8 cellular contexts compared by ENCODE assay signal in genomic region chr16:69754143-69754468, GRCh38. TPM values are rescaled to one million over a fixed set of nuclear protein-coding genes. Genes with fewer than 3 reads are reported as not detected.
DNase-seq lines count a peak whose midpoint lies in the region; TF ChIP-seq lines count a peak whose summit lies in the region.

No MANE protein-coding gene starts in this region.

- H3K4me3 ChIP-seq in BJ (ENCODE audit: low read depth, low read length) (peak overlapping the region; percentile 65), MG63 (peak overlapping the region; percentile 97), duodenal mucosa (ENCODE audit: low read depth in 1 of 2, low read length in 2 of 2) (peak overlapping the region; percentile 86 to 100)

- H3K27me3 ChIP-seq in BJ (ENCODE audit: control insufficient read depth, insufficient read depth, low read length), result no peaks in the 10 kb centered on the region
- no peaks in the 10 kb centered on the region for H3K27me3 ChIP-seq in MG63
- no peaks in the 10 kb centered on the region for H3K27me3 ChIP-seq in duodenal mucosa (ENCODE audit: control insufficient read depth in 1 of 2, insufficient read depth in 2 of 2, low read length in 2 of 2)

- H3K36me3 Mint-ChIP-seq in nephron (ENCODE audit: low read depth), result peaks cover 21% of the 10 kb centered on the region

- H3K27ac Mint-ChIP-seq in nephron, result peak overlapping the region in 2 of 3 experiments; percentile 80 to 95

- TF ChIP-seq CTCF in BJ (IDR thresholded peaks at IDR 0.05; ENCODE audit: insufficient read depth, low read depth, low read length), result no peak
- no peak for TF ChIP-seq CTCF in nephron (IDR thresholded peaks at IDR 0.05; ENCODE audit: unreplicated experiment in 3 of 3)

- H3K4me3 Mint-ChIP-seq in nephron, result peak overlapping the region; percentile 100

- peak overlapping the region; percentile 72 to 95 for H3K9ac ChIP-seq in duodenal mucosa (ENCODE audit: low read depth in 1 of 2, low read length in 2 of 2)

- no peaks in the 10 kb centered on the region for H3K9me3 ChIP-seq in MG63
- H3K9me3 ChIP-seq in duodenal mucosa (ENCODE audit: control insufficient read depth in 1 of 2, low read length in 2 of 2), result no peaks in the 10 kb centered on the region

- CTCF ChIA-PET in BJ (lab: Yijun Ruan, JAX), result interaction anchor here (0.7 to 2.7 kb wide), 27 partner anchors 9 to 444 kb away, joined by 3 to 53 read pairs (median 4); partner anchors contain the start of genes NQO1 and PDF
- CTCF ChIA-PET in HEK293T (lab: Yijun Ruan, JAX), result interaction anchor here (0.8 to 1.3 kb wide), 8 partner anchors 12 to 359 kb away, joined by 3 to 6 read pairs (median 3); no protein-coding TSS in a partner anchor

- no peak overlapping the region for H3K27ac ChIP-seq in duodenal mucosa (ENCODE audit: low read depth, low read length)

- H3K27me3 Mint-ChIP-seq in nephron (ENCODE audit: low read depth), result no peaks in the 10 kb centered on the region

- peaks cover 15% of the 10 kb centered on the region for H3K4me1 Mint-ChIP-seq in nephron

- H3K36me3 ChIP-seq in BJ (ENCODE audit: control insufficient read depth, insufficient read depth, low read length), result peaks cover 4% of the 10 kb centered on the region
- peaks cover 28% of the 10 kb centered on the region for H3K36me3 ChIP-seq in MG63
- H3K36me3 ChIP-seq in duodenal mucosa (ENCODE audit: control insufficient read depth in 1 of 2, insufficient read depth in 2 of 2, low read length in 2 of 2), result peaks cover 0 to 25% of the 10 kb centered on the region in 2 donors

- DNase-seq in BJ (ENCODE audit: low read depth), result no peak
- DNase-seq in MG63, result no peak
- DNase-seq in GDM1 (lab: John Stamatoyannopoulos, UW), result no peak
- no peak for DNase-seq in C1 segment of cervical spinal cord (lab: John Stamatoyannopoulos, UW)
- no peak for DNase-seq in DMS 273 (lab: John Stamatoyannopoulos, UW; ENCODE audit: unreplicated experiment)
- no peak for DNase-seq in HEK293T (ENCODE audit: extremely low spot score)

- POLR2A ChIA-PET in BJ (lab: Charles Lee), result no interaction called here
- POLR2A ChIA-PET in HEK293T (lab: Yijun Ruan, JAX), result interaction anchor here (0.6 to 2.5 kb wide), 17 partner anchors 8 to 369 kb away, joined by 3 to 25 read pairs (median 5); partner anchors contain the start of genes NQO1 and WWP2

- H3K9me3 Mint-ChIP-seq in nephron, result no peaks in the 10 kb centered on the region

- peaks cover 3 to 8% of the 10 kb centered on the region in 2 donors for H3K4me1 ChIP-seq in duodenal mucosa (ENCODE audit: control insufficient read depth in 1 of 2, insufficient read depth in 2 of 2, low read length in 2 of 2)

TF ChIP-seq in HEK293T, 16 proteins besides CTCF, POLR2A, EP300 and RAD21:
- TF ChIP-seq SP1 (IDR thresholded peaks at IDR 0.05) (no peak), NFRKB (IDR thresholded peaks at IDR 0.05) (no peak), TARDBP (IDR thresholded peaks at IDR 0.05) (no peak), L3MBTL2 (conservative IDR thresholded peaks at IDR 0.05) (no peak), LEF1 (IDR thresholded peaks at IDR 0.05; ENCODE audit: borderline replicate concordance) (no peak), ZNF384 (IDR thresholded peaks at IDR 0.05) (no peak), HDGF (IDR thresholded peaks at IDR 0.05; ENCODE audit: borderline replicate concordance) (no peak), ELF4 (IDR thresholded peaks at IDR 0.05) (no peak), FOXK2 (IDR thresholded peaks at IDR 0.05) (no peak), ARNT (IDR thresholded peaks at IDR 0.05) (no peak)

RNA-seq across cellular contexts. Expression of gene NOB1, which starts 0.6 kb away (rescaled TPM):
- polyA plus RNA-seq in BJ (2011; rRNA removed), result 64.3 and 73.1 TPM in 2 replicates
- polyA minus RNA-seq in BJ (2011; rRNA and poly(A)+ RNA removed), result 57.7 and 81.8 TPM in 2 replicates
- 52.8 and 79.0 TPM in 2 replicates for total RNA-seq in MG63 (2014; rRNA removed; shearing (Covaris generic); ENCODE audit: low replicate concordance)

RNA-seq across cellular contexts. Expression of gene WWP2, which starts 8.0 kb away (rescaled TPM):
- 9.4 and 16.8 TPM in 2 replicates for polyA plus RNA-seq in BJ (2011; rRNA removed)
- polyA minus RNA-seq in BJ (2011; rRNA and poly(A)+ RNA removed), result 15.1 and 29.8 TPM in 2 replicates
- total RNA-seq in MG63 (2014; rRNA removed; shearing (Covaris generic); ENCODE audit: low replicate concordance), result 3.9 and 15.5 TPM in 2 replicates

RNA-seq across cellular contexts. Expression of gene NQO1, which starts 27.7 kb away (rescaled TPM):
- 706 and 731 TPM in 2 replicates for polyA plus RNA-seq in BJ (2011; rRNA removed)
- polyA minus RNA-seq in BJ (2011; rRNA and poly(A)+ RNA removed), result 123 and 176 TPM in 2 replicates
- total RNA-seq in MG63 (2014; rRNA removed; shearing (Covaris generic); ENCODE audit: low replicate concordance), result 157 and 197 TPM in 2 replicates
